In the genomic region with DNA sequence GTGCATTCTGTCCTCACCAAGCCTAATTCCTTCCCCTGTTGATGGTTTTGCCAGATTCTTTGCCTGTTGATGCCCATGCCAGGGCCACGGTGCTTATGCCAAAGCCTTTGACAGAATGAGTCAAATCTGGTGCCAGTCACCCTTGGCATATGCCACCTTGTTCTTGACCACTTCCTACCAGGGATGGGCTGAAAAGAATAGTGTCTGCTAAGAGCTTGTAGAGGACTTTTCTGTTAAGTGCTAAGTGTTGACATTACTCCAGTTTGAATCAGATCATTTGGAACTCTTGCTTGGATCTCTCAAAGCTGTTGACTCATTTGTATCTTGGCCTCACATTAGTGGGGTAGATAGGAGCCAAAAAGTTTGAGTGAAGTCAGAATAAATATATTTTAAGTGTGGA, we compare ENCODE assay signal across 23 cellular contexts.
DNase-seq lines count a peak whose midpoint lies in the region; ATAC-seq and TF ChIP-seq lines count a peak whose summit lies in the region.
"Had no signal": no experiment of that assay in that cellular context is flagged by ENCODE, and none has a peak within 500 bp of the region (broad histone marks: within the 10 kb centered on the region; RNA-seq: fewer than 3 reads in every experiment).

No MANE protein-coding gene starts in this region.

- TF ChIP-seq CTCF in fibroblast of mammary gland (conservative IDR thresholded peaks at IDR 0.05; ENCODE audit: control insufficient read depth, insufficient read depth, low read depth, low read length) = no peak
- no peak for TF ChIP-seq CTCF in natural killer cell (IDR thresholded peaks at IDR 0.05)

- H3K27ac Mint-ChIP-seq in natural killer cell = no peak overlapping the region
- H3K27ac Mint-ChIP-seq: activated naive CD4-positive, alpha-beta T cell treated with anti-CD3 and anti-CD28 coated beads, Interleukin-2, amount 50 U/mL, for 24 hours; mesothelial cell of epicardium; naive thymus-derived CD8-positive, alpha-beta T cell had no signal

- intact Hi-C loops in sciatic nerve (cut with DNase I) = no loop called here
- intact Hi-C loops in natural killer cell (cut with micrococcal nuclease) = no loop called here

- no peaks in the 10 kb centered on the region for H3K36me3 Mint-ChIP-seq in natural killer cell
- H3K36me3 Mint-ChIP-seq: activated naive CD4-positive, alpha-beta T cell treated with anti-CD3 and anti-CD28 coated beads, Interleukin-2, amount 50 U/mL, for 24 hours; mesothelial cell of epicardium; naive thymus-derived CD8-positive, alpha-beta T cell had no signal

- no peaks in the 10 kb centered on the region for H3K27me3 Mint-ChIP-seq in natural killer cell (ENCODE audit: low read depth in 2 of 2)
- H3K27me3 Mint-ChIP-seq: activated naive CD4-positive, alpha-beta T cell treated with anti-CD3 and anti-CD28 coated beads, Interleukin-2, amount 50 U/mL, for 24 hours; naive thymus-derived CD8-positive, alpha-beta T cell had no signal

- DNase-seq in DMS79 (lab: John Stamatoyannopoulos, UW) = peak; percentile 15
- peak; percentile 17 for DNase-seq in NCI-H2029 treated with DMSO at 0.1 percent for 48 hours (lab: John Stamatoyannopoulos, UW)
- peak; percentile 82 for DNase-seq in fibroblast of mammary gland (ENCODE audit: low read depth)
- DNase-seq in sciatic nerve (ENCODE audit: low spot score) = no peak
- no peak for DNase-seq in natural killer cell
- DNase-seq in activated CD8-positive, alpha-beta memory T cell treated with anti-CD3 and anti-CD28 coated beads for 24 hours = no peak
- no peak for DNase-seq in OCI-M1 (lab: John Stamatoyannopoulos, UW)
- DNase-seq in RPMI8226 = no peak
- DNase-seq: activated CD4-positive, alpha-beta T cell treated with anti-CD3 and anti-CD28 coated beads for 1 hour; effector CD4-positive, alpha-beta T cell; naive thymus-derived CD8-positive, alpha-beta T cell; NCI-H146; NCI-H2171 treated with DMSO at 0.1 percent for 48 hours; NCI-H774; SHP77 treated with DMSO at 0.1 percent for 48 hours; stimulated activated CD4-positive, alpha-beta T cell treated with anti-CD3 and anti-CD28 coated beads, Interleukin-15, amount 100 ng/mL, for 24 hours; T-helper 1 cell had no signal

- H3K9me3 Mint-ChIP-seq in natural killer cell = no peaks in the 10 kb centered on the region
- H3K9me3 Mint-ChIP-seq: activated naive CD4-positive, alpha-beta T cell treated with anti-CD3 and anti-CD28 coated beads, Interleukin-2, amount 50 U/mL, for 24 hours had no signal

- peak; percentile 90 for ATAC-seq in sciatic nerve
- ATAC-seq in natural killer cell = no peak
- ATAC-seq: HCT116; K562; naive thymus-derived CD8-positive, alpha-beta T cell had no signal

- H3K4me1 Mint-ChIP-seq in natural killer cell = peaks cover 7 to 8% of the 10 kb centered on the region in 2 donors
- H3K4me1 Mint-ChIP-seq: activated naive CD4-positive, alpha-beta T cell treated with anti-CD3 and anti-CD28 coated beads, Interleukin-2, amount 50 U/mL, for 24 hours; mesothelial cell of epicardium had no signal

- no peak overlapping the region for H3K4me3 ChIP-seq in fibroblast of mammary gland (ENCODE audit: control insufficient read depth, low read depth, low read length)
- H3K4me3 ChIP-seq: ascending aorta, K562, vagina had no signal

- no peak overlapping the region for H3K4me3 Mint-ChIP-seq in natural killer cell
- H3K4me3 Mint-ChIP-seq: activated naive CD4-positive, alpha-beta T cell treated with anti-CD3 and anti-CD28 coated beads, Interleukin-2, amount 50 U/mL, for 24 hours; mesothelial cell of epicardium; naive thymus-derived CD8-positive, alpha-beta T cell had no signal

Comparison
In these comparisons a context has a peak if more than half of its experiments do, and no peak if none do; other contexts are left out.
1. DNase-seq: peak in DMS79 (single experiment), NCI-H2029 treated with DMSO at 0.1 percent for 48 hours (single experiment) and fibroblast of mammary gland (single experiment); none in sciatic nerve (single experiment), natural killer cell (single experiment), activated CD8-positive, alpha-beta memory T cell treated with anti-CD3 and anti-CD28 coated beads for 24 hours (single experiment), OCI-M1 (single experiment) and RPMI8226 (single experiment).